ENCODE assay signal across 9 cellular contexts in the genomic region with DNA sequence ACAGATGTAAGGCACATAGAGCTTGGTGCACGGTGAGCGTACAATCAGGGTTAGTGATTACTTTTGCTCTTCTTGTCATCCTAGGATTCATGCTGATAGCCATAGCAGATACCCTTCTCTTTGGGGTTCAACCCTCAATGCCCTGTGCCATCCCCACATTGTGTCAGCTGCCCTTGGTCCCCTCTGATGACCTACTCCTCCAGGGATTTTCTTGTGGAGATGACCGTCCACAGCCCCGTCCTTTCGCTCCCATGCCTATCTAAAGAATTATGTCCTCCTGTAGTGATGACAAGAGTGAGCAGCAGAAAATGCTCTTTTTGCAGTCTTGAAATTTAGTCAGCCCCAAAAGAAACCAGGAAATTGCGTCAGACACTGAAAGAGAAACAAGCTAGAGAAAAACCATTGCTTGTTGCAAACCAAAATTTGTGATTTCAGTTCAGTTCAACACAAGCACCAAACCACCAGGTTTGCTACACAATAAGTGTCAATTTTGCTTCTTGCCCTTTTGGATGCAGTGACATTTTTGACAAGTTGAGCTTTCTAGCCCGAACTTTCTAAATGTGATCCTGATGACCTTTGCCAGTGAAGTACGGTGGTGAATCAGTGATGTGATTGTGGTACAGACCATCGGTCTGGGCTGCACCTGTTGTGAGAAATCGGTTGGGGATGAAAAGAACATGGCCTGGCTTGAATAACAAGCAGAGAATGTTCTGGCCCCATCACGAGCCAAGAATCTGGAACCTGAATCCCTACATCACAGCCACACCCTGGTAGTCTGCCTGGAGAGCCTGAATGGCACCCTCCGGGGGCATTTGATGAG. TPM values are rescaled to one million over a fixed set of nuclear protein-coding genes. Genes with fewer than 3 reads are reported as not detected.
A peak's percentile ranks its signal among the peaks of the same experiment; 100 is the strongest.
DNase-seq lines count a peak whose midpoint lies in the region; ATAC-seq, FAIRE-seq and TF ChIP-seq lines count a peak whose summit lies in the region.
"Had no signal": no experiment of that assay in that cellular context is flagged by ENCODE, and none has a peak within 500 bp of the region (broad histone marks: within the 10 kb centered on the region; RNA-seq: fewer than 3 reads in every experiment).

No MANE protein-coding gene starts in this region.

- peak overlapping the region; percentile 96 for H3K27ac Mint-ChIP-seq in activated T-helper 1 cell treated with anti-CD3 and anti-CD28 coated beads, Interleukin-12 subunit alpha, Interleukin-12 subunit beta, Interleukin-2, Interleukin-4 antibody, amounts not matched to agents 30 ng/mL and 10 ng/mL and 1 ng/mL, durations not matched to agents 14 hours and 24 hours and 36 hours

- WGBS in small intestine, 3 donors, result 73 to 87% (median 76%) methylated on average over 12 of the region's 12 CpGs
- WGBS in right cardiac atrium, result 83% methylated on average over 12 of the region's 12 CpGs

- no peaks in the 10 kb centered on the region for H3K9me3 Mint-ChIP-seq in activated T-helper 1 cell treated with anti-CD3 and anti-CD28 coated beads, Interleukin-12 subunit alpha, Interleukin-12 subunit beta, Interleukin-2, Interleukin-4 antibody, amounts not matched to agents 30 ng/mL and 10 ng/mL and 1 ng/mL, durations not matched to agents 14 hours and 24 hours and 36 hours

- ATAC-seq in activated CD4-positive, CD25-positive, alpha-beta regulatory T cell treated with anti-CD3 and anti-CD28 coated beads, Interleukin-2, amount 50 U/mL, for 24 hours, result peak; percentile 62
- ATAC-seq in HG03064 (IDR thresholded peaks at IDR 0.05; ENCODE audit: low read depth, unreplicated experiment), result peak; percentile 40
- ATAC-seq in right cardiac atrium, result no peak
- no peak for ATAC-seq in GM18861 (IDR thresholded peaks at IDR 0.05; ENCODE audit: unreplicated experiment)
- ATAC-seq: A549 had no signal

- H3K36me3 Mint-ChIP-seq in activated T-helper 1 cell treated with anti-CD3 and anti-CD28 coated beads, Interleukin-12 subunit alpha, Interleukin-12 subunit beta, Interleukin-2, Interleukin-4 antibody, amounts not matched to agents 30 ng/mL and 10 ng/mL and 1 ng/mL, durations not matched to agents 14 hours and 24 hours and 36 hours (ENCODE audit: low read depth), result peaks cover 5% of the 10 kb centered on the region

- FAIRE-seq in small intestine (lab: Jason Lieb, UNC) (no peak), H54 (lab: Jason Lieb, UNC) (no peak)
- FAIRE-seq: A549 had no signal

- H3K4me1 ChIP-seq in small intestine (ENCODE audit: control insufficient read depth in 2 of 2, insufficient read depth in 1 of 2, low read depth in 1 of 2, low read length in 1 of 2), result no peaks in the 10 kb centered on the region
- H3K4me1 ChIP-seq in right cardiac atrium (ENCODE audit: control insufficient read depth, insufficient read depth, low read length), result peaks cover 2% of the 10 kb centered on the region
- H3K4me1 ChIP-seq: A549 had no signal

- H3K4me3 Mint-ChIP-seq in activated T-helper 1 cell treated with anti-CD3 and anti-CD28 coated beads, Interleukin-12 subunit alpha, Interleukin-12 subunit beta, Interleukin-2, Interleukin-4 antibody, amounts not matched to agents 30 ng/mL and 10 ng/mL and 1 ng/mL, durations not matched to agents 14 hours and 24 hours and 36 hours, result peak overlapping the region; percentile 71

- intact Hi-C loops in activated T-helper 1 cell treated with anti-CD3 and anti-CD28 coated beads, Interleukin-12 subunit alpha, Interleukin-12 subunit beta, Interleukin-2, Interleukin-4 antibody, amounts not matched to agents 30 ng/mL and 10 ng/mL and 1 ng/mL, durations not matched to agents 14 hours and 24 hours and 36 hours (cut with micrococcal nuclease), result loop anchor here (1.0 to 2.0 kb wide), 8 partner anchors 8 to 252 kb away; a partner anchor contains a TSS
- intact Hi-C loops in right cardiac atrium (cut with DNase I), result no loop called here

- H3K27me3 Mint-ChIP-seq in activated T-helper 1 cell treated with anti-CD3 and anti-CD28 coated beads, Interleukin-12 subunit alpha, Interleukin-12 subunit beta, Interleukin-2, Interleukin-4 antibody, amounts not matched to agents 30 ng/mL and 10 ng/mL and 1 ng/mL, durations not matched to agents 14 hours and 24 hours and 36 hours (ENCODE audit: insufficient read depth), result no peaks in the 10 kb centered on the region

- H3K9me3 ChIP-seq in small intestine (ENCODE audit: control insufficient read depth, low read depth) (no peaks in the 10 kb centered on the region), right cardiac atrium (ENCODE audit: control insufficient read depth, low read length) (no peaks in the 10 kb centered on the region)
- H3K9me3 ChIP-seq: A549 had no signal

- H3K4me3 ChIP-seq in small intestine (ENCODE audit: low read depth in 1 of 2, low read length in 2 of 2), result no peak overlapping the region
- no peak overlapping the region for H3K4me3 ChIP-seq in right cardiac atrium (ENCODE audit: low read length)
- H3K4me3 ChIP-seq: A549 had no signal

- peaks cover 87% of the 10 kb centered on the region for H3K4me1 Mint-ChIP-seq in activated T-helper 1 cell treated with anti-CD3 and anti-CD28 coated beads, Interleukin-12 subunit alpha, Interleukin-12 subunit beta, Interleukin-2, Interleukin-4 antibody, amounts not matched to agents 30 ng/mL and 10 ng/mL and 1 ng/mL, durations not matched to agents 14 hours and 24 hours and 36 hours (ENCODE audit: low read depth)

- H3K36me3 ChIP-seq in small intestine (ENCODE audit: control insufficient read depth in 2 of 2, insufficient read depth in 2 of 2, low read length in 2 of 2), result no peaks in the 10 kb centered on the region

- no peaks in the 10 kb centered on the region for H3K27me3 ChIP-seq in small intestine (ENCODE audit: control insufficient read depth in 2 of 2, insufficient read depth in 2 of 2, low read length in 2 of 2)
- no peaks in the 10 kb centered on the region for H3K27me3 ChIP-seq in right cardiac atrium (ENCODE audit: control insufficient read depth, insufficient read depth)

- TF ChIP-seq POLR2A in H54 (IDR thresholded peaks at IDR 0.05; ENCODE audit: low read depth, low read length), result no peak

- DNase-seq in activated CD4-positive, CD25-positive, alpha-beta regulatory T cell (lab: John Stamatoyannopoulos, UW), result no peak
- peak; percentile 45 for DNase-seq in activated T-helper 1 cell treated with anti-CD3 and anti-CD28 coated beads, Interleukin-12 subunit alpha, Interleukin-12 subunit beta, Interleukin-2, Interleukin-4 antibody, amounts not matched to agents 30 ng/mL and 10 ng/mL and 1 ng/mL, durations not matched to agents 14 hours and 24 hours and 36 hours (ENCODE audit: low spot score)
- DNase-seq in small intestine (peak; percentile 49), H54 (ENCODE audit: insufficient read length, low spot score) (no peak), right cardiac atrium (no peak)

- peak overlapping the region; percentile 85 to 86 for H3K27ac ChIP-seq in small intestine (ENCODE audit: low read depth in 1 of 2, low read length in 1 of 2)
- H3K27ac ChIP-seq in right cardiac atrium (ENCODE audit: low read length), result no peak overlapping the region
- H3K27ac ChIP-seq: A549 had no signal

RNA-seq across cellular contexts. Expression of a gene that starts 41.3 kb away (rescaled TPM):
- 50.6 and 59.7 TPM in 2 replicates for total RNA-seq in activated T-helper 1 cell treated with anti-CD3 and anti-CD28 coated beads, Interleukin-12 subunit alpha, Interleukin-12 subunit beta, Interleukin-2, Interleukin-4 antibody, amounts not matched to agents 30 ng/mL and 10 ng/mL and 1 ng/mL, durations not matched to agents 14 hours and 24 hours and 36 hours
- polyA plus RNA-seq in small intestine (1 to 10 TPM; 2.0 to 5.6 (median 3.5) TPM), right cardiac atrium (4.8 TPM)
- 1 to 10 TPM; 5.7 to 8.4 (median 6.7) TPM for total RNA-seq in right cardiac atrium

Comparison
In these comparisons a context has a peak if more than half of its experiments do, and no peak if none do; other contexts are left out.
1. ATAC-seq: peak in activated CD4-positive, CD25-positive, alpha-beta regulatory T cell treated with anti-CD3 and anti-CD28 coated beads, Interleukin-2, amount 50 U/mL, for 24 hours (2 of 2) and HG03064 (single experiment); none in right cardiac atrium (0 of 2) and GM18861 (single experiment).
2. DNase-seq: peak in activated T-helper 1 cell treated with anti-CD3 and anti-CD28 coated beads, Interleukin-12 subunit alpha, Interleukin-12 subunit beta, Interleukin-2, Interleukin-4 antibody, amounts not matched to agents 30 ng/mL and 10 ng/mL and 1 ng/mL, durations not matched to agents 14 hours and 24 hours and 36 hours (single experiment) and small intestine (single experiment); none in activated CD4-positive, CD25-positive, alpha-beta regulatory T cell (0 of 4), H54 (single experiment) and right cardiac atrium (0 of 3).